In the genomic region with DNA sequence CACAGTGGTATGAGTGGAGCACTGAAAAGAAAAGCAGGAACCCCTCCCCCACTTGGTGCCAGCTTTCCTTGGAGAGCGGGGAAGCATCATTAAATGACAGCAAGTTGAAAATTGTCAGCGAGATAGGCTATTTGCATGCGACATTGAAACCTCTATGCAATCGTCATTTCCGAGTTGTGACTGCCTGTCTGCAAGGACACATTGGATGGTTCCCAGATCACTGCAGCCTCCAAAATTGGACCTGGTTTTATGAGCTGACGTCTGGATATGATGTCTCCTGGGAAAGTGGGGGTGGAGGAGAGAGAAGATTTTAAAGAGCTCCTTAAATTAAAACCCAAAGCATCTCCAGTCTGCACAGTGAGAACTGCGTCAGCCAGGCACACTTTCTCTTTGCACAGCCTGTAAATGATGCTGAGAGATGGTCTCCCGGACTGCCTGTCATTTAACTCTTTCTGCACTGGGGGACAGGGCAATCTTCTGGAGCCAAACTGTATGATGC, we compare ENCODE assay signal across 10 cellular contexts. TPM values are rescaled to one million over a fixed set of nuclear protein-coding genes. Genes with fewer than 3 reads are reported as not detected.
DNase-seq lines count a peak whose midpoint lies in the region; ATAC-seq and TF ChIP-seq lines count a peak whose summit lies in the region.
"Had no signal": no experiment of that assay in that cellular context is flagged by ENCODE, and none has a peak within 500 bp of the region (broad histone marks: within the 10 kb centered on the region; RNA-seq: fewer than 3 reads in every experiment).

No MANE protein-coding gene starts in this region.

- TF ChIP-seq EP300 in gastroesophageal sphincter (IDR thresholded peaks at IDR 0.05): no peak

- no peak for TF ChIP-seq POLR2A in gastroesophageal sphincter (IDR thresholded peaks at IDR 0.05)

- H3K27ac ChIP-seq in gastroesophageal sphincter: no peak overlapping the region
- H3K27ac ChIP-seq: 22Rv1 had no signal

- H3K4me1 ChIP-seq in gastroesophageal sphincter: peaks cover 0 to 53% (median 0%) of the 10 kb centered on the region in 3 donors

- in situ Hi-C loops in SK-MEL-5 (cut with HindIII; ENCODE audit: low pct_unique_long_range_greater_than_20kb, low sequenced_read_pairs): no loop called here

- ATAC-seq in gastroesophageal sphincter: no peak
- peak; percentile 42 for ATAC-seq in sciatic nerve
- ATAC-seq in GM21529 (IDR thresholded peaks at IDR 0.05; ENCODE audit: unreplicated experiment): no peak
- no peak for ATAC-seq in GM18907 (IDR thresholded peaks at IDR 0.05; ENCODE audit: unreplicated experiment)
- ATAC-seq in GM19463 (IDR thresholded peaks at IDR 0.05; ENCODE audit: unreplicated experiment): no peak
- ATAC-seq: K562 had no signal

- DNase-seq in DMS 273 (lab: John Stamatoyannopoulos, UW; ENCODE audit: unreplicated experiment) (peak; percentile 35), DMS 273 treated with DMSO at 0.1 percent for 48 hours (lab: John Stamatoyannopoulos, UW) (no peak), SK-MEL-5 (ENCODE audit: low read depth, low spot score) (peak; percentile 37), sciatic nerve (ENCODE audit: low spot score) (no peak)

- H3K9me3 ChIP-seq in gastroesophageal sphincter: no peaks in the 10 kb centered on the region

- H3K27me3 ChIP-seq in gastroesophageal sphincter: no peaks in the 10 kb centered on the region

- WGBS in gastroesophageal sphincter (ENCODE audit: low coverage in 1 of 2), 2 donors: 0 to 2% methylated on average over 5 to 7 of the region's 8 CpGs

- H3K36me3 ChIP-seq in gastroesophageal sphincter: no peaks in the 10 kb centered on the region

- no peak for TF ChIP-seq CTCF in gastroesophageal sphincter (IDR thresholded peaks at IDR 0.05)

- intact Hi-C loops in sciatic nerve (cut with DNase I): no loop called here

- peak overlapping the region; percentile 7 to 30 for H3K4me3 ChIP-seq in gastroesophageal sphincter
- H3K4me3 ChIP-seq: K562 had no signal

RNA-seq across cellular contexts. Expression of a gene that starts 57.8 kb away (rescaled TPM):
- 1.3 and 1.4 TPM in 2 replicates for total RNA-seq in SK-MEL-5 (2014; rRNA removed; shearing (Covaris generic))
- 0.86 and 1.3 TPM in 2 replicates for polyA plus RNA-seq in SK-MEL-5 (2015; cell fraction: cytosol; rRNA removed)
- polyA plus RNA-seq in SK-MEL-5 (2015; cell fraction: nucleus; rRNA removed): 0.34 and 2.4 TPM in 2 replicates
- total RNA-seq in gastroesophageal sphincter (1 to 10 TPM; 3.3 to 6.6 (median 4.5) TPM), sciatic nerve (62.7 TPM)

Comparison
In these comparisons a context has a peak if more than half of its experiments do, and no peak if none do; other contexts are left out.
1. DNase-seq: peak in DMS 273 (single experiment) and SK-MEL-5 (single experiment); none in DMS 273 treated with DMSO at 0.1 percent for 48 hours (single experiment) and sciatic nerve (single experiment).